8 cellular contexts compared by ENCODE assay signal in the genomic region with DNA sequence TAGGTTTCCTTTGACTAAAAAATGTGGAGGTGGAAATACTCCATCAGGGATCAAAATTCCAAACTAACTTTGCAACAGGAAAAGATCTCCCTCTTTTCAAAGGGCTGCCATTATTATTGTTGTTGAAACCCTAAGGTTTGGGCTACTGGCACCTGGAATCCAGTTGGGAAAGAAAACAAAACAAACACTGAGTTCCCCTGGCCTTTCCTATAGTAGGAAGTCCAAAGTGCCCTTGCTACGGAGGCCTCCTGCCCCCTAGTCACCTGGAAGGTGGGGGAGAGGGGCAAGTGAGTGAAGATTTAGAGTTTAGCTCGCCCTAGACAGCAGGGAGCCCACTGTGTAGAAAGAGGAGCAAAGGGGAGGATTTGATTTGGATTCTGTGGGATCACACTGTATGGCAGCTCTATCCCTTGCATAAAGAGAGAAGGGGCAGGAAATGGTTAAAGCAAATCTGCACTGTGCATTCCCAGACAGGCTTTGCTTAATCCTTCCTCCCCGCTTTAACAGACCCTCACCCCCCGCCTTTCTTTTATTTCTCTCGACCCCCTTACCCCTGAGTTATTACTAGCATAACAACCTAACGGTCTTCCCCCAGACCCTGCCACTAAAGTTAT. TPM values are rescaled to one million over a fixed set of nuclear protein-coding genes. Genes with fewer than 3 reads are reported as not detected.
A peak's percentile ranks its signal among the peaks of the same experiment; 100 is the strongest.
DNase-seq lines count a peak whose midpoint lies in the region; ATAC-seq and TF ChIP-seq lines count a peak whose summit lies in the region.

No MANE protein-coding gene starts in this region.

- in situ Hi-C loops in Panc1 (cut with HindIII; ENCODE audit: low pct_unique_long_range_greater_than_20kb, low sequenced_read_pairs): no loop called here

- CTCF ChIA-PET in Panc1 (lab: Charles Lee): interaction anchor here (0.6 to 1.0 kb wide), 5 partner anchors 124 to 1533 kb away, joined by 3 to 6 read pairs (median 4); no protein-coding TSS in a partner anchor

- H4K20me1 ChIP-seq in fibroblast of lung (ENCODE audit: control insufficient read depth, extremely low read depth, insufficient read depth, low read length): no peaks in the 10 kb centered on the region

- H3K27me3 ChIP-seq in Panc1 (ENCODE audit: control insufficient read depth, insufficient read depth, low read length): no peaks in the 10 kb centered on the region
- no peaks in the 10 kb centered on the region for H3K27me3 ChIP-seq in fibroblast of lung (ENCODE audit: control insufficient read depth, insufficient read depth, low read length)
- peaks cover 3% of the 10 kb centered on the region for H3K27me3 ChIP-seq in rectal smooth muscle tissue (ENCODE audit: control insufficient read depth, insufficient read depth, low read length)

- H3K9ac ChIP-seq in ES-I3 (ENCODE audit: low read depth, low read length) (peak overlapping the region; percentile 84), fibroblast of lung (ENCODE audit: insufficient read depth, low read length) (no peak overlapping the region), rectal smooth muscle tissue (ENCODE audit: low read length) (no peak overlapping the region)

- no peak for DNase-seq in Panc1 (ENCODE audit: low read depth, low spot score)
- no peak for DNase-seq in fibroblast of lung (ENCODE audit: low read depth in 2 of 2)
- DNase-seq in stimulated activated CD4-positive, alpha-beta T cell treated with anti-CD3 and anti-CD28 coated beads, Interleukin-4, amount 100 ng/mL, for 24 hours: no peak

- peak overlapping the region; percentile 75 for H3K4me2 ChIP-seq in fibroblast of lung (ENCODE audit: extremely low read depth, insufficient read depth, low read length)

- peak overlapping the region; percentile 54 to 78 for H3K4me3 ChIP-seq in Panc1 (ENCODE audit: low read depth in 2 of 2, low read length in 2 of 2)
- peak overlapping the region; percentile 25 to 91 (median 71) for H3K4me3 ChIP-seq in fibroblast of lung (replicated peaks in 1 of 4; ENCODE audit: control extremely low read depth in 1 of 4, insufficient read depth in 1 of 4, low read depth in 3 of 4, low read length in 4 of 4)
- peak overlapping the region; percentile 84 for H3K4me3 ChIP-seq in rectal smooth muscle tissue (ENCODE audit: low read length)

- H2AFZ ChIP-seq in fibroblast of lung (ENCODE audit: low read length): peak overlapping the region; percentile 72

- H3K9me3 ChIP-seq in ES-I3 (ENCODE audit: control insufficient read depth, insufficient read depth, low read length) (no peaks in the 10 kb centered on the region), Panc1 (ENCODE audit: control insufficient read depth, insufficient read depth, low read depth, low read length) (no peaks in the 10 kb centered on the region), fibroblast of lung (ENCODE audit: control insufficient read depth, insufficient read depth, low read depth, low read length) (no peaks in the 10 kb centered on the region)

- TF ChIP-seq CTCF in Panc1 (IDR thresholded peaks at IDR 0.05): no peak
- no peak for TF ChIP-seq CTCF in fibroblast of lung (conservative IDR thresholded peaks at IDR 0.05 in 1 of 2, IDR thresholded peaks at IDR 0.05 in 1 of 2; ENCODE audit: low read depth in 1 of 2, low read length in 2 of 2)

- intact Hi-C loops in Panc1 (cut with micrococcal nuclease; ENCODE audit: unreplicated experiment): loop anchor here (1.0 to 10.0 kb wide), 3 partner anchors 437 to 1291 kb away; no protein-coding TSS in a partner anchor

- H3K4me1 ChIP-seq in ES-I3 (ENCODE audit: insufficient read depth, low read length): no peaks in the 10 kb centered on the region; the same call in 1 of the 2 replicates
- peaks cover 10% of the 10 kb centered on the region for H3K4me1 ChIP-seq in Panc1 (ENCODE audit: control insufficient read depth, insufficient read depth, low read length)
- H3K4me1 ChIP-seq in fibroblast of lung (ENCODE audit: control insufficient read depth, extremely low read depth, insufficient read depth, low read length): peaks cover 6% of the 10 kb centered on the region
- H3K4me1 ChIP-seq in rectal smooth muscle tissue (ENCODE audit: control insufficient read depth, insufficient read depth, low read length): peaks cover 16% of the 10 kb centered on the region

- ATAC-seq in Panc1 (no peak), GM21526 (IDR thresholded peaks at IDR 0.05; ENCODE audit: low FRiP score, unreplicated experiment) (no peak), GM18498 (IDR thresholded peaks at IDR 0.05; ENCODE audit: unreplicated experiment) (no peak), HG03565 (IDR thresholded peaks at IDR 0.05; ENCODE audit: unreplicated experiment) (no peak)

- BruUV-seq in Panc1 (replicated peaks; lab: Mats Ljungman, UMichigan): no TSS peak

- H3K79me2 ChIP-seq in fibroblast of lung (ENCODE audit: control insufficient read depth, insufficient read depth, low read length): peaks cover 17% of the 10 kb centered on the region

- peak overlapping the region; percentile 74 for H3K27ac ChIP-seq in Panc1 (ENCODE audit: low read length)
- H3K27ac ChIP-seq in fibroblast of lung (ENCODE audit: insufficient read depth, low read length): no peak overlapping the region
- H3K27ac ChIP-seq in rectal smooth muscle tissue (ENCODE audit: low read depth, low read length): peak overlapping the region; percentile 91

- POLR2A ChIA-PET in Panc1 (lab: Charles Lee): no interaction called here

- H3K36me3 ChIP-seq in ES-I3 (ENCODE audit: insufficient read depth, low read length): no peaks in the 10 kb centered on the region
- H3K36me3 ChIP-seq in Panc1 (ENCODE audit: control insufficient read depth, insufficient read depth, low read length): no peaks in the 10 kb centered on the region; the same call in 1 of the 2 replicates
- peaks cover 2% of the 10 kb centered on the region for H3K36me3 ChIP-seq in fibroblast of lung (ENCODE audit: control insufficient read depth, insufficient read depth, low read length)
- no peaks in the 10 kb centered on the region for H3K36me3 ChIP-seq in rectal smooth muscle tissue (ENCODE audit: control insufficient read depth, insufficient read depth, low read length)

RNA-seq across cellular contexts. Expression of a gene that starts 0.7 kb away (rescaled TPM):
- total RNA-seq in Panc1 (2021; ENCODE audit: unreplicated experiment) (11.8 TPM), fibroblast of lung (9.0 and 17.8 TPM in 2 replicates)
- polyA plus RNA-seq in Panc1 (2012; ENCODE audit: insufficient read length): 4.3 TPM
- polyA plus RNA-seq in fibroblast of lung: 7.4 and 10.8 TPM in 2 replicates
- polyA plus RNA-seq in fibroblast of lung (2012): 3.4 and 6.2 TPM in 2 replicates
- polyA minus RNA-seq in fibroblast of lung (ENCODE audit: low replicate concordance): 14.8 and 16.7 TPM in 2 replicates
